1 cellular context compared by ENCODE assay signal in the genomic region with DNA sequence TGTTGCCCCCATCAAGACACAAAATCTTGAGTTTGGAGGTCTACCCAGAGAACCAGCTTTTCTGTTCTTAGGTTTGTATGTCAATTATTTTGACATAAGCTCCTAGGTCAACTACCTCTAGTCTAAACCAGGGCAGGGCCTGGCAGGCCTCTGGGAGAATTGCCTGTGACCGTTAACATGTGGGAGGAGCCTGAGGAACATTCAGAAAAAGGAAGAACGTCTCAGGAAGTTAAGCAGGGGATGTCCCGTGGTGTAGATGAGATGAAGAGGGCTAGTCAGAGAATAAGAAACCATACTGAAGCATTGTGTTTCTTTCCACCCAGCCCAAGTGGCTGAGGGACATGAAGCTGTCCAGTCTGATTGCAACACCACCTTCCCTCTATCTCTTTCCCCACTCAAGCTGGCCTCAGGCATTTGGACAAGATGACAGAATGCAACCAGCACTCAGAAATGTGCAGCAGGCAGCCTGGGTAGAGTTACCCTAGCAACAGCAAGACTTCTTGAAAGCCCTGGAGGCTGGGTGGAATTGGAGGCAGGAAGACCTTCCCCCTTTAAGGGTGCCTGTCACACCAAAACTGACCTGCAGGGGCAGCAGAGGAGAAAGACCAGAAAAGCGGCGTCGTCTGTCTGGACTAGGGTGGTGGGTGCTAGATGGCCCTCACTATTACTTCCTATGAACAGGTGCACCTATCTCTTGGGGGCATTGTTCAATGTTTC.
TF ChIP-seq lines count a peak whose summit lies in the region.

No MANE protein-coding gene starts in this region.

TF ChIP-seq in HepG2, 621 proteins besides CTCF, POLR2A, EP300 and RAD21 (continued from another document):
- TF ChIP-seq, protein P1, sequence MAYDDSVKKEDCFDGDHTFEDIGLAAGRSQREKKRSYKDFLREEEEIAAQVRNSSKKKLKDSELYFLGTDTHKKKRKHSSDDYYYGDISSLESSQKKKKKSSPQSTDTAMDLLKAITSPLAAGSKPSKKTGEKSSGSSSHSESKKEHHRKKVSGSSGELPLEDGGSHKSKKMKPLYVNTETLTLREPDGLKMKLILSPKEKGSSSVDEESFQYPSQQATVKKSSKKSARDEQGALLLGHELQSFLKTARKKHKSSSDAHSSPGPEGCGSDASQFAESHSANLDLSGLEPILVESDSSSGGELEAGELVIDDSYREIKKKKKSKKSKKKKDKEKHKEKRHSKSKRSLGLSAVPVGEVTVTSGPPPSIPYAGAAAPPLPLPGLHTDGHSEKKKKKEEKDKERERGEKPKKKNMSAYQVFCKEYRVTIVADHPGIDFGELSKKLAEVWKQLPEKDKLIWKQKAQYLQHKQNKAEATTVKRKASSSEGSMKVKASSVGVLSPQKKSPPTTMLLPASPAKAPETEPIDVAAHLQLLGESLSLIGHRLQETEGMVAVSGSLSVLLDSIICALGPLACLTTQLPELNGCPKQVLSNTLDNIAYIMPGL (CRISPR knock-in tag; IDR thresholded peaks at IDR 0.05; ENCODE audit: borderline replicate concordance in 1 of 2, low read depth in 1 of 2) = no peak
- TF ChIP-seq MLLT10 (CRISPR knock-in tag; IDR thresholded peaks at IDR 0.05) (no peak), STAG1 (CRISPR knock-in tag; IDR thresholded peaks at IDR 0.05) (peak; percentile 49), CEBPB (IDR thresholded peaks at IDR 0.05; ENCODE audit: borderline replicate concordance, low read depth, low read length) (peak; percentile 59), NR2C2 (CRISPR knock-in tag; IDR thresholded peaks at IDR 0.05; ENCODE audit: borderline replicate concordance) (no peak), XRCC5 (optimal IDR thresholded peaks at IDR 0.05; ENCODE audit: low read length) (peak; percentile 64)
- TF ChIP-seq, protein P2, sequence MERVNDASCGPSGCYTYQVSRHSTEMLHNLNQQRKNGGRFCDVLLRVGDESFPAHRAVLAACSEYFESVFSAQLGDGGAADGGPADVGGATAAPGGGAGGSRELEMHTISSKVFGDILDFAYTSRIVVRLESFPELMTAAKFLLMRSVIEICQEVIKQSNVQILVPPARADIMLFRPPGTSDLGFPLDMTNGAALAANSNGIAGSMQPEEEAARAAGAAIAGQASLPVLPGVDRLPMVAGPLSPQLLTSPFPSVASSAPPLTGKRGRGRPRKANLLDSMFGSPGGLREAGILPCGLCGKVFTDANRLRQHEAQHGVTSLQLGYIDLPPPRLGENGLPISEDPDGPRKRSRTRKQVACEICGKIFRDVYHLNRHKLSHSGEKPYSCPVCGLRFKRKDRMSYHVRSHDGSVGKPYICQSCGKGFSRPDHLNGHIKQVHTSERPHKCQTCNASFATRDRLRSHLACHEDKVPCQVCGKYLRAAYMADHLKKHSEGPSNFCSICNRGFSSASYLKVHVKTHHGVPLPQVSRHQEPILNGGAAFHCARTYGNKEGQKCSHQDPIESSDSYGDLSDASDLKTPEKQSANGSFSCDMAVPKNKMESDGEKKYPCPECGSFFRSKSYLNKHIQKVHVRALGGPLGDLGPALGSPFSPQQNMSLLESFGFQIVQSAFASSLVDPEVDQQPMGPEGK (CRISPR knock-in tag; IDR thresholded peaks at IDR 0.05) = no peak
TF ChIP-seq in HepG2: peak in this region for 4.
